In the genomic region with DNA sequence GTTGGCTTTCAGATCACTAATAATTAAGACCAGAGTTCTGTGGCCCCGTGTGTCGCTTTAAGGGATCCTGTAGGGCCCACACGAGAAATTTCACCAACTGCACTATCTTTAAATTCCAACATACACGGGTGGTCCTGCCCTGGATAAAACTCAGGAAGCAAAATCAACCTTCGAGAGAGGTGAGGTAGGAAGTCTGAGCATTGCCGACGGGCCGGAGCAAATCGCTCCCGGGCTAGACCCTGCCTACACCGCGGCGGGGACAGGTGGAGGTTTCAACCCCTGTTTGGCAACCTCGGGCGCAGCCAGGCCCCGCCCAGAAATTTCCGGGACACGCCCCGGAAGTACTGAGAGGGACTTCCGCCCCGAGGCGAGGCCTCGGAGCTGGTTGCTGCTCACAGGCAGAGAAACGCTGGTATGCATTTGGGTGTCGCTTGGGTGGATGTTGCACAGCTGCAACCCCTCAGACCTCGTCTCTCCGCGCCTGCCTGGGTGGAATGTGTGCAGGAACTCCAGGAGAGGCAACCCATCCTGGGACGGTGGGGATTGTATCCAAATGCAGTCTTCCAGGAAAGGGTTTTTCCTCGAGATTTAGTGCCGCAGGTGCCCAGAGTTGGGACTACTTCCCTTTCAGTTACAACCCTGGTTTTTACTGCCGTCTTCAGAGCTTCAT, we compare ENCODE assay signal across 1 cellular context.
TF ChIP-seq lines count a peak whose summit lies in the region.

No MANE protein-coding gene starts in this region.

TF ChIP-seq in GM12878, 131 proteins besides CTCF, POLR2A, EP300 and RAD21 (continued from another document and continues in another):
- no peak for TF ChIP-seq MYB (IDR thresholded peaks at IDR 0.05; ENCODE audit: borderline replicate concordance, low read depth, low read length)
- no peak for TF ChIP-seq NFXL1 (IDR thresholded peaks at IDR 0.05; ENCODE audit: borderline replicate concordance)
- TF ChIP-seq IRF4 (IDR thresholded peaks at IDR 0.05; ENCODE audit: low read depth, low read length), result no peak
- no peak for TF ChIP-seq CBX3 (IDR thresholded peaks at IDR 0.05; ENCODE audit: borderline replicate concordance, low read depth)
- no peak for TF ChIP-seq FOXK2 (IDR thresholded peaks at IDR 0.05)
- TF ChIP-seq, protein P1, sequence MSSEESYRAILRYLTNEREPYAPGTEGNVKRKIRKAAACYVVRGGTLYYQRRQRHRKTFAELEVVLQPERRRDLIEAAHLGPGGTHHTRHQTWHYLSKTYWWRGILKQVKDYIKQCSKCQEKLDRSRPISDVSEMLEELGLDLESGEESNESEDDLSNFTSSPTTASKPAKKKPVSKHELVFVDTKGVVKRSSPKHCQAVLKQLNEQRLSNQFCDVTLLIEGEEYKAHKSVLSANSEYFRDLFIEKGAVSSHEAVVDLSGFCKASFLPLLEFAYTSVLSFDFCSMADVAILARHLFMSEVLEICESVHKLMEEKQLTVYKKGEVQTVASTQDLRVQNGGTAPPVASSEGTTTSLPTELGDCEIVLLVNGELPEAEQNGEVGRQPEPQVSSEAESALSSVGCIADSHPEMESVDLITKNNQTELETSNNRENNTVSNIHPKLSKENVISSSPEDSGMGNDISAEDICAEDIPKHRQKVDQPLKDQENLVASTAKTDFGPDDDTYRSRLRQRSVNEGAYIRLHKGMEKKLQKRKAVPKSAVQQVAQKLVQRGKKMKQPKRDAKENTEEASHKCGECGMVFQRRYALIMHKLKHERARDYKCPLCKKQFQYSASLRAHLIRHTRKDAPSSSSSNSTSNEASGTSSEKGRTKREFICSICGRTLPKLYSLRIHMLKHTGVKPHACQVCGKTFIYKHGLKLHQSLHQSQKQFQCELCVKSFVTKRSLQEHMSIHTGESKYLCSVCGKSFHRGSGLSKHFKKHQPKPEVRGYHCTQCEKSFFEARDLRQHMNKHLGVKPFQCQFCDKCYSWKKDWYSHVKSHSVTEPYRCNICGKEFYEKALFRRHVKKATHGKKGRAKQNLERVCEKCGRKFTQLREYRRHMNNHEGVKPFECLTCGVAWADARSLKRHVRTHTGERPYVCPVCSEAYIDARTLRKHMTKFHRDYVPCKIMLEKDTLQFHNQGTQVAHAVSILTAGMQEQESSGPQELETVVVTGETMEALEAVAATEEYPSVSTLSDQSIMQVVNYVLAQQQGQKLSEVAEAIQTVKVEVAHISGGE (CRISPR knock-in tag; IDR thresholded peaks at IDR 0.05), result no peak
- TF ChIP-seq ETV6 (conservative IDR thresholded peaks at IDR 0.05 in 1 of 2, IDR thresholded peaks at IDR 0.05 in 1 of 2; ENCODE audit: borderline replicate concordance in 1 of 2, low read depth in 1 of 2), result no peak
- no peak for TF ChIP-seq SMAD1 (IDR thresholded peaks at IDR 0.05; ENCODE audit: low read depth, partially characterized antibody)
- no peak for TF ChIP-seq RUNX3 (IDR thresholded peaks at IDR 0.05; ENCODE audit: low read length)
- TF ChIP-seq NR2F1 (conservative IDR thresholded peaks at IDR 0.05), result 0 out of 2 replicates have a peak, but pooled peaks have one; percentile 14
- TF ChIP-seq PML (IDR thresholded peaks at IDR 0.05; ENCODE audit: low read length), result peak; percentile 23; the same call in 1 of the 2 replicates
- no peak for TF ChIP-seq SIN3A (IDR thresholded peaks at IDR 0.05; ENCODE audit: low read depth, low read length)
- TF ChIP-seq, protein P2, sequence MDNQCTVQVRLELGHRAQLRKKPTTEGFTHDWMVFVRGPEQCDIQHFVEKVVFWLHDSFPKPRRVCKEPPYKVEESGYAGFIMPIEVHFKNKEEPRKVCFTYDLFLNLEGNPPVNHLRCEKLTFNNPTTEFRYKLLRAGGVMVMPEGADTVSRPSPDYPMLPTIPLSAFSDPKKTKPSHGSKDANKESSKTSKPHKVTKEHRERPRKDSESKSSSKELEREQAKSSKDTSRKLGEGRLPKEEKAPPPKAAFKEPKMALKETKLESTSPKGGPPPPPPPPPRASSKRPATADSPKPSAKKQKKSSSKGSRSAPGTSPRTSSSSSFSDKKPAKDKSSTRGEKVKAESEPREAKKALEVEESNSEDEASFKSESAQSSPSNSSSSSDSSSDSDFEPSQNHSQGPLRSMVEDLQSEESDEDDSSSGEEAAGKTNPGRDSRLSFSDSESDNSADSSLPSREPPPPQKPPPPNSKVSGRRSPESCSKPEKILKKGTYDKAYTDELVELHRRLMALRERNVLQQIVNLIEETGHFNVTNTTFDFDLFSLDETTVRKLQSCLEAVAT (IDR thresholded peaks at IDR 0.05), result peak; percentile 89
- TF ChIP-seq TCF3 (IDR thresholded peaks at IDR 0.05; ENCODE audit: borderline replicate concordance, insufficient read depth, low read depth, low read length), result 0 out of 2 replicates have a peak, but pooled peaks have one; percentile 27
- TF ChIP-seq TCF7 (IDR thresholded peaks at IDR 0.05; ENCODE audit: borderline replicate concordance), result no peak
- TF ChIP-seq GABPA (IDR thresholded peaks at IDR 0.05; ENCODE audit: low read depth), result peak; percentile 85
- TF ChIP-seq POLR2AphosphoS2 (IDR thresholded peaks at IDR 0.05; ENCODE audit: low read depth, low read length), result 0 out of 2 replicates have a peak, but pooled peaks have one; percentile 39
- TF ChIP-seq STAT3 (IDR thresholded peaks at IDR 0.05; ENCODE audit: low read depth, low read length), result no peak
- no peak for TF ChIP-seq ZSCAN29 (IDR thresholded peaks at IDR 0.05)
- TF ChIP-seq CHD1 (IDR thresholded peaks at IDR 0.05; ENCODE audit: low read depth, low read length), result no peak
- no peak for TF ChIP-seq ZNF24 (IDR thresholded peaks at IDR 0.05)
- no peak for TF ChIP-seq HDAC2 (IDR thresholded peaks at IDR 0.05)
- TF ChIP-seq ZBED1 (IDR thresholded peaks at IDR 0.05; ENCODE audit: borderline replicate concordance), result no peak
- no peak for TF ChIP-seq SREBF2 (IDR thresholded peaks at IDR 0.05; ENCODE audit: low read length)
- no peak for TF ChIP-seq SMC3 (IDR thresholded peaks at IDR 0.05; ENCODE audit: borderline replicate concordance, low read length)
- TF ChIP-seq, protein P3, sequence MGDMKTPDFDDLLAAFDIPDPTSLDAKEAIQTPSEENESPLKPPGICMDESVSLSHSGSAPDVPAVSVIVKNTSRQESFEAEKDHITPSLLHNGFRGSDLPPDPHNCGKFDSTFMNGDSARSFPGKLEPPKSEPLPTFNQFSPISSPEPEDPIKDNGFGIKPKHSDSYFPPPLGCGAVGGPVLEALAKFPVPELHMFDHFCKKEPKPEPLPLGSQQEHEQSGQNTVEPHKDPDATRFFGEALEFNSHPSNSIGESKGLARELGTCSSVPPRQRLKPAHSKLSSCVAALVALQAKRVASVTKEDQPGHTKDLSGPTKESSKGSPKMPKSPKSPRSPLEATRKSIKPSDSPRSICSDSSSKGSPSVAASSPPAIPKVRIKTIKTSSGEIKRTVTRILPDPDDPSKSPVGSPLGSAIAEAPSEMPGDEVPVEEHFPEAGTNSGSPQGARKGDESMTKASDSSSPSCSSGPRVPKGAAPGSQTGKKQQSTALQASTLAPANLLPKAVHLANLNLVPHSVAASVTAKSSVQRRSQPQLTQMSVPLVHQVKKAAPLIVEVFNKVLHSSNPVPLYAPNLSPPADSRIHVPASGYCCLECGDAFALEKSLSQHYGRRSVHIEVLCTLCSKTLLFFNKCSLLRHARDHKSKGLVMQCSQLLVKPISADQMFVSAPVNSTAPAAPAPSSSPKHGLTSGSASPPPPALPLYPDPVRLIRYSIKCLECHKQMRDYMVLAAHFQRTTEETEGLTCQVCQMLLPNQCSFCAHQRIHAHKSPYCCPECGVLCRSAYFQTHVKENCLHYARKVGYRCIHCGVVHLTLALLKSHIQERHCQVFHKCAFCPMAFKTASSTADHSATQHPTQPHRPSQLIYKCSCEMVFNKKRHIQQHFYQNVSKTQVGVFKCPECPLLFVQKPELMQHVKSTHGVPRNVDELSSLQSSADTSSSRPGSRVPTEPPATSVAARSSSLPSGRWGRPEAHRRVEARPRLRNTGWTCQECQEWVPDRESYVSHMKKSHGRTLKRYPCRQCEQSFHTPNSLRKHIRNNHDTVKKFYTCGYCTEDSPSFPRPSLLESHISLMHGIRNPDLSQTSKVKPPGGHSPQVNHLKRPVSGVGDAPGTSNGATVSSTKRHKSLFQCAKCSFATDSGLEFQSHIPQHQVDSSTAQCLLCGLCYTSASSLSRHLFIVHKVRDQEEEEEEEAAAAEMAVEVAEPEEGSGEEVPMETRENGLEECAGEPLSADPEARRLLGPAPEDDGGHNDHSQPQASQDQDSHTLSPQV (IDR thresholded peaks at IDR 0.05), result no peak
- TF ChIP-seq MEF2A (IDR thresholded peaks at IDR 0.05; ENCODE audit: insufficient read depth, low read depth, low read length), result no peak
- TF ChIP-seq MTA3 (IDR thresholded peaks at IDR 0.05; ENCODE audit: borderline replicate concordance, low read length), result no peak
- TF ChIP-seq ELK1 (IDR thresholded peaks at IDR 0.05; ENCODE audit: low read depth, low read length), result peak; percentile 99
- peak; percentile 90 for TF ChIP-seq POLR2AphosphoS5 (IDR thresholded peaks at IDR 0.05; ENCODE audit: low read length)
- no peak for TF ChIP-seq PAX8 (IDR thresholded peaks at IDR 0.05)
- TF ChIP-seq ATF7 (IDR thresholded peaks at IDR 0.05; ENCODE audit: low read depth), result no peak
- TF ChIP-seq, protein P4, sequence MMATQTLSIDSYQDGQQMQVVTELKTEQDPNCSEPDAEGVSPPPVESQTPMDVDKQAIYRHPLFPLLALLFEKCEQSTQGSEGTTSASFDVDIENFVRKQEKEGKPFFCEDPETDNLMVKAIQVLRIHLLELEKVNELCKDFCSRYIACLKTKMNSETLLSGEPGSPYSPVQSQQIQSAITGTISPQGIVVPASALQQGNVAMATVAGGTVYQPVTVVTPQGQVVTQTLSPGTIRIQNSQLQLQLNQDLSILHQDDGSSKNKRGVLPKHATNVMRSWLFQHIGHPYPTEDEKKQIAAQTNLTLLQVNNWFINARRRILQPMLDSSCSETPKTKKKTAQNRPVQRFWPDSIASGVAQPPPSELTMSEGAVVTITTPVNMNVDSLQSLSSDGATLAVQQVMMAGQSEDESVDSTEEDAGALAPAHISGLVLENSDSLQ (IDR thresholded peaks at IDR 0.05), result no peak
- no peak for TF ChIP-seq JUNB (IDR thresholded peaks at IDR 0.05)
- TF ChIP-seq YBX1 (IDR thresholded peaks at IDR 0.05), result no peak
- TF ChIP-seq NR2C2 (IDR thresholded peaks at IDR 0.05; ENCODE audit: borderline replicate concordance, control insufficient read depth, insufficient read length, low read depth), result no peak
- TF ChIP-seq BHLHE40 (IDR thresholded peaks at IDR 0.05; ENCODE audit: borderline replicate concordance in 1 of 2, low read depth in 2 of 2, low read length in 1 of 2), result no peak
- no peak for TF ChIP-seq SMARCA5 (IDR thresholded peaks at IDR 0.05)
- no peak for TF ChIP-seq KAT2A (conservative IDR thresholded peaks at IDR 0.05; ENCODE audit: control insufficient read depth, low read depth, low read length)
- TF ChIP-seq, protein P5, sequence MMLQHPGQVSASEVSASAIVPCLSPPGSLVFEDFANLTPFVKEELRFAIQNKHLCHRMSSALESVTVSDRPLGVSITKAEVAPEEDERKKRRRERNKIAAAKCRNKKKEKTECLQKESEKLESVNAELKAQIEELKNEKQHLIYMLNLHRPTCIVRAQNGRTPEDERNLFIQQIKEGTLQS (IDR thresholded peaks at IDR 0.05; ENCODE audit: borderline replicate concordance, extremely low read depth, low read depth, low read length), result no peak
- no peak for TF ChIP-seq ZNF687 (IDR thresholded peaks at IDR 0.05)
- TF ChIP-seq HSF1 (IDR thresholded peaks at IDR 0.05; ENCODE audit: low read depth, low read length), result no peak
- TF ChIP-seq TAF1 (IDR thresholded peaks at IDR 0.05; ENCODE audit: borderline replicate concordance, low read depth, low read length), result peak; percentile 45; the same call in 1 of the 2 replicates
- TF ChIP-seq SMAD5 (IDR thresholded peaks at IDR 0.05; ENCODE audit: low read depth), result no peak
- TF ChIP-seq MEF2B (IDR thresholded peaks at IDR 0.05; ENCODE audit: partially characterized antibody, poor library complexity, severe bottlenecking), result no peak
- TF ChIP-seq ZNF384 (IDR thresholded peaks at IDR 0.05; ENCODE audit: borderline replicate concordance, low read depth, low read length), result no peak
